ENCODE assay signal across 8 cellular contexts in the genomic region with DNA sequence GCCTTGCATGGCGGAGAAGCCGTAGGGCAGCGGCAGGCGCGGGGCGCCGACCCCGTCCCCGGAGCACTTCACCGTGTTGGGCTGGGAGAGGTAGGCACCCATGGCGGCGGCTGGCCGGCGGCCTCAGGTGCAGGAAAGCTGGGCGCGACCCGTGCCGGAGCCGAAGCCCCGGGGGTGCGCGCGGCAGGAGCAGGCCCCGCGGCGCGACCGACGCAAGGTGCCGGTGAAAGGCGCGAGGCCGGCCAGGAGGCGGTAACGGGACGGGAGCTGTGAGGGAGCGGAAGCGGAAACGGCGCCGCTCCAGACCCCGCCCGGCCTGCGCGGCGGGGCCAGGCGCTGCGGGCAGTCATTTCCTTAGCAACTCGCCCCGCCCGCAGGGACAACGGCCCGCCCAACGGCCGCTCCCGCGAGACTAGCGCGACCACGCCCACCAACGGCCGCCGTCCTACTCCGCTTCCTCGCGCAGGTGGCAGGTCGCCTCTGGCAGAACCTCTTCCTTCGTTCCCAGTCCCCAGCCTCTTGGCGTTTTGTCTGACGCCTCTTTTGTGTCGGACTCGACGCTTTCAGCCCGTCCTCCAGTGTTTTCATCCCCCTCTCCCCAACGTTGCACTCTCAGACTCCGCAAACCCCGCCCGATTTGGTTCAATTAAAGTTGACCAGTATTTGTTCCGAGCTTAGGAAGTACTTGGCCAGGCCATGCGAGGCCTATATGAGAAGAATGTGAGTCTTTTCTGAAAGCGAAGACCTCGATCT. TPM values are rescaled to one million over a fixed set of nuclear protein-coding genes. Genes with fewer than 3 reads are reported as not detected.
DNase-seq lines count a peak whose midpoint lies in the region; ATAC-seq and TF ChIP-seq lines count a peak whose summit lies in the region.

A gene with protein sequence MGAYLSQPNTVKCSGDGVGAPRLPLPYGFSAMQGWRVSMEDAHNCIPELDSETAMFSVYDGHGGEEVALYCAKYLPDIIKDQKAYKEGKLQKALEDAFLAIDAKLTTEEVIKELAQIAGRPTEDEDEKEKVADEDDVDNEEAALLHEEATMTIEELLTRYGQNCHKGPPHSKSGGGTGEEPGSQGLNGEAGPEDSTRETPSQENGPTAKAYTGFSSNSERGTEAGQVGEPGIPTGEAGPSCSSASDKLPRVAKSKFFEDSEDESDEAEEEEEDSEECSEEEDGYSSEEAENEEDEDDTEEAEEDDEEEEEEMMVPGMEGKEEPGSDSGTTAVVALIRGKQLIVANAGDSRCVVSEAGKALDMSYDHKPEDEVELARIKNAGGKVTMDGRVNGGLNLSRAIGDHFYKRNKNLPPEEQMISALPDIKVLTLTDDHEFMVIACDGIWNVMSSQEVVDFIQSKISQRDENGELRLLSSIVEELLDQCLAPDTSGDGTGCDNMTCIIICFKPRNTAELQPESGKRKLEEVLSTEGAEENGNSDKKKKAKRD (minus strand): TSS at position 271 of the 753 bp plus-strand sequence. CDS start 169 bp downstream, at position 102.

- H3K36me3 ChIP-seq in SJSA1 (peaks cover 31% of the 10 kb centered on the region), neuron (ENCODE audit: insufficient read depth, low read length) (peaks cover 18% of the 10 kb centered on the region), subcutaneous abdominal adipose tissue (ENCODE audit: control insufficient read depth in 5 of 5, insufficient read depth in 5 of 5, low read length in 5 of 5) (peaks cover 0 to 5% (median 3%) of the 10 kb centered on the region in 5 donors)

- DNase-seq in GM03348 (ENCODE audit: low spot score) (peak; percentile 98), HEK293T (ENCODE audit: extremely low spot score) (peak; percentile 97), MV-4-11 (lab: John Stamatoyannopoulos, UW) (peak; percentile 92), SJSA1 (ENCODE audit: low read depth in 1 of 2, low spot score in 2 of 2) (peak; percentile 89 to 94), foreskin keratinocyte (peak; percentile 71 to 83)
- DNase-seq in activated naive CD4-positive, alpha-beta T cell (lab: John Stamatoyannopoulos, UW), result peak; percentile 90 to 97 (median 95)

- H3K4me3 ChIP-seq in SJSA1, result peak within 1 kb of the TSS; percentile 98
- H3K4me3 ChIP-seq in neuron (ENCODE audit: low read length), result peak within 1 kb of the TSS; percentile 56
- peak within 1 kb of the TSS; percentile 91 to 97 (median 94) for H3K4me3 ChIP-seq in subcutaneous abdominal adipose tissue (ENCODE audit: low read depth in 1 of 5, low read length in 5 of 5)

- peaks cover 12% of the 10 kb centered on the region for H3K4me1 ChIP-seq in SJSA1 (replicated peaks)
- H3K4me1 ChIP-seq in foreskin keratinocyte, result peaks cover 4% of the 10 kb centered on the region
- H3K4me1 ChIP-seq in neuron (ENCODE audit: insufficient read depth, low read length), result peaks cover 15% of the 10 kb centered on the region
- H3K4me1 ChIP-seq in subcutaneous abdominal adipose tissue (ENCODE audit: control insufficient read depth in 5 of 5, insufficient read depth in 5 of 5, low read length in 5 of 5), result peaks cover 0 to 23% (median 20%) of the 10 kb centered on the region in 5 donors

- TF ChIP-seq CTCF in foreskin keratinocyte (conservative IDR thresholded peaks at IDR 0.05), result no peak

- CTCF ChIA-PET in HEK293T (lab: Yijun Ruan, JAX), result interaction anchor here (1.4 to 3.0 kb wide), 2 partner anchors 19 to 21 kb away, joined by 3 to 12 read pairs; partner anchors contain the start of gene NRBP1

- H3K27me3 ChIP-seq in SJSA1 (replicated peaks), result no peaks in the 10 kb centered on the region
- no peaks in the 10 kb centered on the region for H3K27me3 ChIP-seq in foreskin keratinocyte
- no peaks in the 10 kb centered on the region for H3K27me3 ChIP-seq in neuron (ENCODE audit: insufficient read depth, low read length)
- no peaks in the 10 kb centered on the region for H3K27me3 ChIP-seq in subcutaneous abdominal adipose tissue (ENCODE audit: control insufficient read depth in 5 of 5, insufficient read depth in 4 of 5, low read length in 5 of 5)

- peak; percentile 94 for ATAC-seq in foreskin keratinocyte

- POLR2A ChIA-PET in HEK293T (lab: Yijun Ruan, JAX), result interaction anchor here (0.9 to 5.4 kb wide), 28 partner anchors 9 to 359 kb away, joined by 3 to 135 read pairs (median 4); partner anchors contain the start of genes CCDC121, EIF2B4, FNDC4 and GPN1

- H3K9ac ChIP-seq in subcutaneous abdominal adipose tissue (ENCODE audit: low read length in 5 of 5), result peak within 1 kb of the TSS; percentile 87 to 97 (median 93)

- H2AFZ ChIP-seq in neuron (ENCODE audit: low read depth, low read length), result peak within 1 kb of the TSS; percentile 96

- H3K27ac ChIP-seq in SJSA1, result peak within 1 kb of the TSS; percentile 67
- peak within 1 kb of the TSS; percentile 52 for H3K27ac ChIP-seq in foreskin keratinocyte
- H3K27ac ChIP-seq in subcutaneous abdominal adipose tissue (ENCODE audit: low read depth, low read length), result peak within 1 kb of the TSS; percentile 90

- no peaks in the 10 kb centered on the region for H3K9me3 ChIP-seq in SJSA1 (replicated peaks)
- no peaks in the 10 kb centered on the region for H3K9me3 ChIP-seq in neuron (ENCODE audit: low read length)
- no peaks in the 10 kb centered on the region for H3K9me3 ChIP-seq in subcutaneous abdominal adipose tissue (ENCODE audit: control insufficient read depth in 5 of 5, low read length in 5 of 5)

TF ChIP-seq in HEK293T, 16 proteins besides CTCF, POLR2A, EP300 and RAD21:
- TF ChIP-seq FOXK2 (IDR thresholded peaks at IDR 0.05), result no peak
- TF ChIP-seq ELF4 (IDR thresholded peaks at IDR 0.05), result peak; percentile 55; the same call in 1 of the 2 replicates
- peak; percentile 97 for TF ChIP-seq L3MBTL2 (conservative IDR thresholded peaks at IDR 0.05)

RNA-seq across cellular contexts. Expression of the gene that starts here (rescaled TPM):
- total RNA-seq in SJSA1 (2014; rRNA removed; shearing (Covaris generic)), result 144 and 147 TPM in 2 replicates
- 128 and 169 TPM in 2 replicates for total RNA-seq in foreskin keratinocyte
- polyA plus RNA-seq in foreskin keratinocyte, result 119 and 149 TPM in 2 replicates

Comparison
In these comparisons a context has a peak if more than half of its experiments do, and no peak if none do; other contexts are left out.
1. Peak in every context shown above with its lines: DNase-seq, ATAC-seq, H3K4me3 ChIP-seq and H3K27ac ChIP-seq.